Comparison of ENCODE assay signal across 27 cellular contexts in genomic region chr2:188265315-188265714, GRCh38.
"Had no signal": no experiment of that assay in that cellular context is flagged by ENCODE, and none has a peak within 500 bp of the region (broad histone marks: within the 10 kb centered on the region; RNA-seq: fewer than 3 reads in every experiment).

No MANE protein-coding gene starts in this region.

- DNase-seq: colonic mucosa; cortex of kidney; dermis blood vessel endothelial cell; dorsolateral prefrontal cortex; effector CD4-positive, alpha-beta T cell; effector CD8-positive, alpha-beta T cell; effector memory CD4-positive, alpha-beta T cell; effector memory CD8-positive, alpha-beta T cell; endodermal cell; erythroblast; esophagus squamous epithelium; foreskin fibroblast; foreskin keratinocyte; foreskin melanocyte; gastrocnemius medialis; glutamatergic neuron; head of caudate nucleus; heart left ventricle; heart right ventricle had no signal

- H3K9me3 ChIP-seq: colonic mucosa, esophagus muscularis mucosa, esophagus squamous epithelium, gastrocnemius medialis, gastroesophageal sphincter, heart left ventricle had no signal

- H3K27ac ChIP-seq: colonic mucosa, coronary artery, dorsolateral prefrontal cortex, epithelial cell of prostate, esophagus muscularis mucosa, esophagus squamous epithelium, foreskin keratinocyte, gastrocnemius medialis, gastroesophageal sphincter, heart left ventricle, heart right ventricle had no signal

- H3K4me3 ChIP-seq: colonic mucosa, coronary artery, dorsolateral prefrontal cortex, esophagus muscularis mucosa, esophagus squamous epithelium, gastrocnemius medialis, gastroesophageal sphincter, heart left ventricle, heart right ventricle had no signal

- H3K27me3 ChIP-seq: colonic mucosa, dorsolateral prefrontal cortex, esophagus muscularis mucosa, esophagus squamous epithelium, foreskin keratinocyte, gastrocnemius medialis, gastroesophageal sphincter, heart left ventricle, heart right ventricle had no signal

- H3K36me3 ChIP-seq: colonic mucosa, esophagus muscularis mucosa, esophagus squamous epithelium, gastrocnemius medialis, gastroesophageal sphincter, heart left ventricle, heart right ventricle had no signal

- FAIRE-seq: colon, endothelial cell of umbilical vein, frontal cortex had no signal

- ATAC-seq: effector memory CD8-positive, alpha-beta T cell; esophagus mucosa; foreskin keratinocyte; gastrocnemius medialis; gastroesophageal sphincter; heart left ventricle; heart right ventricle had no signal

- H3K4me1 ChIP-seq: colonic mucosa, esophagus muscularis mucosa, esophagus squamous epithelium, foreskin keratinocyte, gastrocnemius medialis, gastroesophageal sphincter, heart left ventricle, heart right ventricle had no signal
